In genomic region chr1:43650306-43650941, GRCh38 we compare ENCODE assay signal across 8 cellular contexts. TPM values are rescaled to one million over a fixed set of nuclear protein-coding genes. Genes with fewer than 3 reads are reported as not detected.
DNase-seq lines count a peak whose midpoint lies in the region; ATAC-seq and TF ChIP-seq lines count a peak whose summit lies in the region.

No MANE protein-coding gene starts in this region.

- peak; percentile 96 for DNase-seq in NCI-H69 (lab: John Stamatoyannopoulos, UW)
- peak; percentile 74 to 93 for DNase-seq in activated CD4-positive, alpha-beta T cell treated with anti-CD3 and anti-CD28 coated beads, Interleukin-2, amount 50 U/mL, for 24 hours (ENCODE audit: low read depth in 1 of 2, low spot score in 1 of 2)
- DNase-seq in lower leg skin (ENCODE audit: low spot score in 2 of 2), result peak; percentile 97 to 99
- peak; percentile 82 to 90 for DNase-seq in stimulated activated CD4-positive, alpha-beta T cell treated with anti-CD3 and anti-CD28 coated beads, Interleukin-4, amount 100 ng/mL, for 48 hours (ENCODE audit: low read depth in 2 of 2)

- WGBS in lower leg skin, 2 donors, result 1 to 2% methylated on average over 32 to 33 of the region's 33 CpGs

- TF ChIP-seq POLR2A in lower leg skin (IDR thresholded peaks at IDR 0.05), result peak in 1 of 2 donors; percentile 63

- H3K27ac ChIP-seq in C4-2B (peak overlapping the region; percentile 85), duodenal mucosa (ENCODE audit: low read depth, low read length) (peak overlapping the region; percentile 94)

- ATAC-seq in GM19372 (IDR thresholded peaks at IDR 0.05; ENCODE audit: low read depth, unreplicated experiment) (peak; percentile 66), HG03521 (IDR thresholded peaks at IDR 0.05; ENCODE audit: unreplicated experiment) (peak; percentile 68)

- H3K4me1 ChIP-seq in duodenal mucosa (ENCODE audit: control insufficient read depth in 1 of 2, insufficient read depth in 2 of 2, low read length in 2 of 2), result peaks cover 22 to 29% of the 10 kb centered on the region in 2 donors

- no peaks in the 10 kb centered on the region for H3K9me3 ChIP-seq in duodenal mucosa (ENCODE audit: control insufficient read depth in 1 of 2, low read length in 2 of 2)

- peaks cover 15 to 22% of the 10 kb centered on the region in 2 donors for H3K36me3 ChIP-seq in duodenal mucosa (ENCODE audit: control insufficient read depth in 1 of 2, insufficient read depth in 2 of 2, low read length in 2 of 2)

- H3K4me3 ChIP-seq in duodenal mucosa (ENCODE audit: low read depth in 1 of 2, low read length in 2 of 2) (peak overlapping the region; percentile 79 to 93), lower leg skin (ENCODE audit: low read depth, poor library complexity, severe bottlenecking) (peak overlapping the region; percentile 72)

- TF ChIP-seq CTCF in C4-2B (conservative IDR thresholded peaks at IDR 0.05) (no peak), lower leg skin (IDR thresholded peaks at IDR 0.05) (no peak)

- H3K9ac ChIP-seq in duodenal mucosa (ENCODE audit: low read depth in 1 of 2, low read length in 2 of 2), result peak overlapping the region; percentile 78 to 84

- H3K27me3 ChIP-seq in duodenal mucosa (ENCODE audit: control insufficient read depth in 1 of 2, insufficient read depth in 2 of 2, low read length in 2 of 2), result no peaks in the 10 kb centered on the region

- intact Hi-C loops in lower leg skin (cut with DNase I; ENCODE audit: low total_unique reads), result no loop called here

RNA-seq across cellular contexts. Expression of gene KDM4A, which starts 0.5 kb away (rescaled TPM):
- total RNA-seq in lower leg skin, result 10 to 100 TPM; 28.9 to 53.5 (median 37.6) TPM

RNA-seq across cellular contexts. Expression of gene ST3GAL3, which starts 56.9 kb away (rescaled TPM):
- total RNA-seq in lower leg skin, result 10 to 100 TPM in 1 of 4 donors, 1 to 10 TPM in 3; 6.9 to 10.5 (median 8.0) TPM

Comparison
In these comparisons a context has a peak if more than half of its experiments do, and no peak if none do; other contexts are left out.
1. Peak in every context shown above with its lines: DNase-seq, ATAC-seq, H3K4me3 ChIP-seq and H3K27ac ChIP-seq.